8 cellular contexts compared by ENCODE assay signal in genomic region chr2:182763311-182763912, GRCh38. TPM values are rescaled to one million over a fixed set of nuclear protein-coding genes. Genes with fewer than 3 reads are reported as not detected.
A peak's percentile ranks its signal among the peaks of the same experiment; 100 is the strongest.
DNase-seq lines count a peak whose midpoint lies in the region; ATAC-seq, FAIRE-seq and TF ChIP-seq lines count a peak whose summit lies in the region.

No MANE protein-coding gene starts in this region.

- H3K4me3 Mint-ChIP-seq in activated CD4-positive, alpha-beta T cell treated with anti-CD3 and anti-CD28 coated beads, Interleukin-2, amount 10 ng/mL, durations not matched to agents 24 days and 14 days = no peak overlapping the region

- peaks cover 48% of the 10 kb centered on the region for H3K36me3 Mint-ChIP-seq in activated CD4-positive, alpha-beta T cell treated with anti-CD3 and anti-CD28 coated beads, Interleukin-2, amount 10 ng/mL, durations not matched to agents 24 days and 14 days (ENCODE audit: low read depth)

- H3K9ac ChIP-seq in MM.1S (ENCODE audit: low read length) (no peak overlapping the region), keratinocyte (ENCODE audit: control insufficient read depth, extremely low read depth, insufficient read depth, low read length) (no peak overlapping the region)

- no peaks in the 10 kb centered on the region for H3K9me2 ChIP-seq in MM.1S (replicated peaks; ENCODE audit: insufficient read depth, low read length)

- H3K4me1 Mint-ChIP-seq in activated CD4-positive, alpha-beta T cell treated with anti-CD3 and anti-CD28 coated beads, Interleukin-2, amount 10 ng/mL, durations not matched to agents 24 days and 14 days = peaks cover 7% of the 10 kb centered on the region

- dilution Hi-C loops in keratinocyte (cut with MboI; ENCODE audit: extremely low pct_ligation_motif_present, low sequenced_read_pairs) = no loop called here

- no peaks in the 10 kb centered on the region for H3K27me3 Mint-ChIP-seq in activated CD4-positive, alpha-beta T cell treated with anti-CD3 and anti-CD28 coated beads, Interleukin-2, amount 10 ng/mL, durations not matched to agents 24 days and 14 days

- H3K4me1 ChIP-seq in MM.1S (ENCODE audit: low read length) = no peaks in the 10 kb centered on the region
- peaks cover 0 to 12% of the 10 kb centered on the region in 2 donors for H3K4me1 ChIP-seq in adrenal gland (replicated peaks in 1 of 2)
- H3K4me1 ChIP-seq in keratinocyte (ENCODE audit: control insufficient read depth, extremely low read depth, insufficient read depth, low read length) = no peaks in the 10 kb centered on the region

- peaks cover 6% of the 10 kb centered on the region for H3K79me2 ChIP-seq in MM.1S (ENCODE audit: low read length)
- no peaks in the 10 kb centered on the region for H3K79me2 ChIP-seq in keratinocyte (ENCODE audit: control insufficient read depth, insufficient read depth, low read length)

- H3K9me3 ChIP-seq in MM.1S (replicated peaks; ENCODE audit: insufficient read depth, low read length) (no peaks in the 10 kb centered on the region), adrenal gland (replicated peaks in 1 of 3) (no peaks in the 10 kb centered on the region), keratinocyte (ENCODE audit: control insufficient read depth, low read depth, low read length) (no peaks in the 10 kb centered on the region)

- no peaks in the 10 kb centered on the region for H3K9me1 ChIP-seq in keratinocyte (ENCODE audit: control insufficient read depth, extremely low read depth, insufficient read depth, low read length)

- H3K4me3 ChIP-seq in MM.1S (ENCODE audit: low read length) (no peak overlapping the region), adrenal gland (no peak overlapping the region), keratinocyte (ENCODE audit: control insufficient read depth in 2 of 3, extremely low read depth in 1 of 3, insufficient read depth in 2 of 3, low read depth in 1 of 3, low read length in 3 of 3) (no peak overlapping the region)

- TF ChIP-seq POLR2A in adrenal gland (IDR thresholded peaks at IDR 0.05) = no peak

- H3K9me3 Mint-ChIP-seq in activated CD4-positive, alpha-beta T cell treated with anti-CD3 and anti-CD28 coated beads, Interleukin-2, amount 10 ng/mL, durations not matched to agents 24 days and 14 days = no peaks in the 10 kb centered on the region

- H3K27ac ChIP-seq in MM.1S (ENCODE audit: low read length) = no peak overlapping the region
- peak overlapping the region in 1 of 5 donors; percentile 50 for H3K27ac ChIP-seq in adrenal gland
- H3K27ac ChIP-seq in keratinocyte (ENCODE audit: control insufficient read depth, insufficient read depth, low read length) = no peak overlapping the region

- H3K36me3 ChIP-seq in MM.1S (replicated peaks; ENCODE audit: insufficient read depth, low read length) (peaks cover 28% of the 10 kb centered on the region), adrenal gland (replicated peaks in 1 of 2) (peaks cover 0 to 26% of the 10 kb centered on the region in 2 donors), keratinocyte (ENCODE audit: control insufficient read depth in 2 of 2, extremely low read depth in 1 of 2, insufficient read depth in 2 of 2, low read length in 2 of 2) (peaks cover 7 to 21% of the 10 kb centered on the region in 2 experiments)

- FAIRE-seq in keratinocyte (lab: Jason Lieb, UNC) = no peak

- H3K27me3 ChIP-seq in MM.1S (replicated peaks; ENCODE audit: insufficient read depth, low read length) = no peaks in the 10 kb centered on the region
- no peaks in the 10 kb centered on the region for H3K27me3 ChIP-seq in adrenal gland
- H3K27me3 ChIP-seq in keratinocyte (ENCODE audit: control insufficient read depth, extremely low read depth, insufficient read depth, low read length) = no peaks in the 10 kb centered on the region

- peaks cover 1% of the 10 kb centered on the region; the same call in 1 of the 2 replicates for H3F3A ChIP-seq in MM.1S (ENCODE audit: insufficient read depth, low read length)

- DNase-seq in activated CD4-positive, alpha-beta T cell treated with anti-CD3 and anti-CD28 coated beads, Interleukin-2, amount 10 ng/mL, durations not matched to agents 24 days and 14 days = peak; percentile 60
- DNase-seq in activated CD4-positive, alpha-beta T cell treated with anti-CD3 and anti-CD28 coated beads for 4 hours = no peak
- DNase-seq in MM.1S (peak; percentile 71), adrenal gland (peak in 6 of 7 donors; percentile 35 to 67 (median 43)), keratinocyte (ENCODE audit: low read depth, low spot score) (no peak), T-helper 1 cell (no peak), ecto neural progenitor cell (ENCODE audit: low spot score) (no peak)

- peak; percentile 45 for TF ChIP-seq CTCF in MM.1S (IDR thresholded peaks at IDR 0.05; ENCODE audit: low read length)
- peak; percentile 56 to 71 (median 60) for TF ChIP-seq CTCF in adrenal gland (IDR thresholded peaks at IDR 0.05)
- TF ChIP-seq CTCF in keratinocyte (optimal IDR thresholded peaks at IDR 0.05 in 1 of 3, IDR thresholded peaks at IDR 0.05 in 1 of 3, conservative IDR thresholded peaks at IDR 0.05 in 1 of 3; ENCODE audit: extremely low read depth in 1 of 3, insufficient read depth in 2 of 3, low read length in 3 of 3) = peak; percentile 50 to 61 (median 54)

- H3K4me2 ChIP-seq in MM.1S (ENCODE audit: low read depth, low read length) (no peak overlapping the region), keratinocyte (ENCODE audit: control insufficient read depth, extremely low read depth, insufficient read depth, low read depth, low read length) (no peak overlapping the region)

- no peak overlapping the region for H3K27ac Mint-ChIP-seq in activated CD4-positive, alpha-beta T cell treated with anti-CD3 and anti-CD28 coated beads, Interleukin-2, amount 10 ng/mL, durations not matched to agents 24 days and 14 days

- no peak overlapping the region for H2AFZ ChIP-seq in MM.1S (ENCODE audit: low read length)
- H2AFZ ChIP-seq in keratinocyte (ENCODE audit: control insufficient read depth, low read length) = no peak overlapping the region

- no peaks in the 10 kb centered on the region; the same call in 1 of the 2 replicates for H4K20me1 ChIP-seq in MM.1S (ENCODE audit: insufficient read depth, low read length)
- H4K20me1 ChIP-seq in keratinocyte (ENCODE audit: control insufficient read depth, extremely low read depth, insufficient read depth, low read length) = peaks cover 2% of the 10 kb centered on the region

- ATAC-seq in GM18870 (IDR thresholded peaks at IDR 0.05; ENCODE audit: unreplicated experiment) = no peak

- WGBS in adrenal gland, 4 donors = 47 to 51% (median 49%) methylated on average over 11 of the region's 11 CpGs

- intact Hi-C loops in activated CD4-positive, alpha-beta T cell treated with anti-CD3 and anti-CD28 coated beads, Interleukin-2, amount 10 ng/mL, durations not matched to agents 24 days and 14 days (cut with micrococcal nuclease) = loop anchor here (5.0 kb wide), 1 partner anchor 219 kb away; no protein-coding TSS in a partner anchor
- intact Hi-C loops in adrenal gland (cut with DNase I) = no loop called here

RNA-seq across cellular contexts. Expression of gene DNAJC10, which starts 47.4 kb away (rescaled TPM):
- total RNA-seq in activated CD4-positive, alpha-beta T cell treated with anti-CD3 and anti-CD28 coated beads, Interleukin-2, amount 10 ng/mL, durations not matched to agents 24 days and 14 days = 68.2 and 75.1 TPM in 2 replicates
- total RNA-seq in adrenal gland = 10 to 100 TPM; 31.2 to 88.3 (median 41.1) TPM
- 10 to 100 TPM; 16.7 to 70.8 (median 18.6) TPM for polyA plus RNA-seq in adrenal gland
- polyA plus RNA-seq in keratinocyte = 46.7 to 92.6 TPM (median 56.0 TPM) in 3 replicates
- polyA plus RNA-seq in keratinocyte (2011; ENCODE audit: low read depth) = 44.4 TPM
- polyA plus RNA-seq in keratinocyte (2011; cell fraction: cytosol; rRNA removed) = 27.6 and 47.6 TPM in 2 replicates
- polyA plus RNA-seq in keratinocyte (2011; cell fraction: nucleus; rRNA removed) = 73.7 and 97.9 TPM in 2 replicates
- 28.0 and 75.8 TPM in 2 replicates for polyA plus RNA-seq in keratinocyte (2012; ENCODE audit: low replicate concordance)
- polyA minus RNA-seq in keratinocyte = 14.9 to 64.4 TPM (median 30.3 TPM) in 3 replicates
- polyA minus RNA-seq in keratinocyte (2011; cell fraction: cytosol; rRNA and poly(A)+ RNA removed) = 47.0 TPM
- polyA minus RNA-seq in keratinocyte (2011; cell fraction: nucleus; rRNA and poly(A)+ RNA removed) = 45.8 and 90.2 TPM in 2 replicates

Comparison
In these comparisons a context has a peak if more than half of its experiments do, and no peak if none do; other contexts are left out.
1. DNase-seq: peak in activated CD4-positive, alpha-beta T cell treated with anti-CD3 and anti-CD28 coated beads, Interleukin-2, amount 10 ng/mL, durations not matched to agents 24 days and 14 days (single experiment), MM.1S (single experiment) and adrenal gland (6 of 7); none in activated CD4-positive, alpha-beta T cell treated with anti-CD3 and anti-CD28 coated beads for 4 hours (0 of 2), keratinocyte (single experiment), T-helper 1 cell (0 of 5) and ecto neural progenitor cell (single experiment).
2. Peak in every context shown above with its lines, with median percentiles within 50 percentile points of each other: CTCF ChIP-seq.